In genomic region chr1:223748405-223748772, GRCh38 we compare ENCODE assay signal across 8 cellular contexts. TPM values are rescaled to one million over a fixed set of nuclear protein-coding genes. Genes with fewer than 3 reads are reported as not detected.
DNase-seq lines count a peak whose midpoint lies in the region; ATAC-seq lines count a peak whose summit lies in the region.

No MANE protein-coding gene starts in this region.

- peaks cover 30% of the 10 kb centered on the region for H3K4me1 Mint-ChIP-seq in activated CD8-positive, alpha-beta memory T cell treated with anti-CD3 and anti-CD28 coated beads, Interleukin-2, amount 10 ng/mL, durations not matched to agents 7 days and 5 days
- peaks cover 23% of the 10 kb centered on the region for H3K4me1 Mint-ChIP-seq in activated CD4-positive, alpha-beta memory T cell treated with anti-CD3 and anti-CD28 coated beads for 36 hours (ENCODE audit: low read depth)
- peaks cover 19% of the 10 kb centered on the region for H3K4me1 Mint-ChIP-seq in stimulated activated memory B cell treated with anti-CD40 and anti-IgM and Interleukin-4, amounts not matched to agents 10 μg/mL and 1 μg/mL and 100 μg/mL, for 72 hours

- ATAC-seq in activated CD8-positive, alpha-beta memory T cell treated with anti-CD3 and anti-CD28 coated beads, Interleukin-2, amount 10 ng/mL, durations not matched to agents 7 days and 5 days: peak; percentile 77
- peak; percentile 87 for ATAC-seq in stimulated activated memory B cell treated with anti-CD40 and anti-IgM and Interleukin-4, amounts not matched to agents 10 μg/mL and 1 μg/mL and 100 μg/mL, for 72 hours
- no peak for ATAC-seq in GM18511 (IDR thresholded peaks at IDR 0.05; ENCODE audit: unreplicated experiment)

- CTCF ChIA-PET in activated CD8-positive, alpha-beta memory T cell treated with anti-CD3 and anti-CD28 coated beads, Interleukin-2, amount 10 ng/mL, durations not matched to agents 7 days and 5 days (lab: Charles Lee): interaction anchor here (1.2 to 7.9 kb wide), 14 partner anchors 9 to 55 kb away, joined by 5 to 76 read pairs (median 22); partner anchors contain the start of gene CAPN2
- CTCF ChIA-PET in activated CD4-positive, alpha-beta memory T cell treated with anti-CD3 and anti-CD28 coated beads for 36 hours (lab: Charles Lee): interaction anchor here (0.6 to 8.2 kb wide), 25 partner anchors 8 to 505 kb away, joined by 3 to 189 read pairs (median 9); partner anchors contain the start of gene CAPN2

- H3K4me3 Mint-ChIP-seq in activated CD8-positive, alpha-beta memory T cell treated with anti-CD3 and anti-CD28 coated beads, Interleukin-2, amount 10 ng/mL, durations not matched to agents 7 days and 5 days: peak overlapping the region; percentile 57
- H3K4me3 Mint-ChIP-seq in activated CD4-positive, alpha-beta memory T cell treated with anti-CD3 and anti-CD28 coated beads for 36 hours: peak overlapping the region; percentile 42
- peak overlapping the region; percentile 89 for H3K4me3 Mint-ChIP-seq in stimulated activated memory B cell treated with anti-CD40 and anti-IgM and Interleukin-4, amounts not matched to agents 10 μg/mL and 1 μg/mL and 100 μg/mL, for 72 hours

- POLR2A ChIA-PET in activated CD4-positive, alpha-beta memory T cell treated with anti-CD3 and anti-CD28 coated beads for 36 hours (lab: Charles Lee): interaction anchor here (1.1 to 1.7 kb wide), 3 partner anchors 16 to 97 kb away, joined by 3 to 5 read pairs (median 4); partner anchors contain the start of gene TP53BP2

- peak; percentile 74 for DNase-seq in activated CD8-positive, alpha-beta memory T cell treated with anti-CD3 and anti-CD28 coated beads, Interleukin-2, amount 10 ng/mL, durations not matched to agents 7 days and 5 days
- DNase-seq in activated CD8-positive, alpha-beta memory T cell treated with anti-CD3 and anti-CD28 coated beads, Interleukin-2, amount 50 U/mL, for 48 hours: no peak
- peak; percentile 52 for DNase-seq in activated CD4-positive, alpha-beta memory T cell treated with anti-CD3 and anti-CD28 coated beads for 36 hours
- DNase-seq in hepatic stellate cell (ENCODE audit: low spot score) (peak; percentile 72), amygdala (lab: John Stamatoyannopoulos, UW) (no peak), D341Med (ENCODE audit: low spot score) (no peak)

- peaks cover 64% of the 10 kb centered on the region for H3K36me3 Mint-ChIP-seq in activated CD8-positive, alpha-beta memory T cell treated with anti-CD3 and anti-CD28 coated beads, Interleukin-2, amount 10 ng/mL, durations not matched to agents 7 days and 5 days
- peaks cover 24% of the 10 kb centered on the region for H3K36me3 Mint-ChIP-seq in activated CD4-positive, alpha-beta memory T cell treated with anti-CD3 and anti-CD28 coated beads for 36 hours
- peaks cover 53% of the 10 kb centered on the region for H3K36me3 Mint-ChIP-seq in stimulated activated memory B cell treated with anti-CD40 and anti-IgM and Interleukin-4, amounts not matched to agents 10 μg/mL and 1 μg/mL and 100 μg/mL, for 72 hours

- no peaks in the 10 kb centered on the region for H3K9me3 Mint-ChIP-seq in activated CD8-positive, alpha-beta memory T cell treated with anti-CD3 and anti-CD28 coated beads, Interleukin-2, amount 10 ng/mL, durations not matched to agents 7 days and 5 days (ENCODE audit: low read depth)
- H3K9me3 Mint-ChIP-seq in activated CD4-positive, alpha-beta memory T cell treated with anti-CD3 and anti-CD28 coated beads for 36 hours: no peaks in the 10 kb centered on the region
- H3K9me3 Mint-ChIP-seq in stimulated activated memory B cell treated with anti-CD40 and anti-IgM and Interleukin-4, amounts not matched to agents 10 μg/mL and 1 μg/mL and 100 μg/mL, for 72 hours: no peaks in the 10 kb centered on the region

- peak overlapping the region; percentile 78 for H3K27ac Mint-ChIP-seq in activated CD8-positive, alpha-beta memory T cell treated with anti-CD3 and anti-CD28 coated beads, Interleukin-2, amount 10 ng/mL, durations not matched to agents 7 days and 5 days
- no peak overlapping the region for H3K27ac Mint-ChIP-seq in activated CD4-positive, alpha-beta memory T cell treated with anti-CD3 and anti-CD28 coated beads for 36 hours
- H3K27ac Mint-ChIP-seq in stimulated activated memory B cell treated with anti-CD40 and anti-IgM and Interleukin-4, amounts not matched to agents 10 μg/mL and 1 μg/mL and 100 μg/mL, for 72 hours: peak overlapping the region; percentile 69

- no peaks in the 10 kb centered on the region for H3K27me3 Mint-ChIP-seq in activated CD8-positive, alpha-beta memory T cell treated with anti-CD3 and anti-CD28 coated beads, Interleukin-2, amount 10 ng/mL, durations not matched to agents 7 days and 5 days
- H3K27me3 Mint-ChIP-seq in activated CD4-positive, alpha-beta memory T cell treated with anti-CD3 and anti-CD28 coated beads for 36 hours: no peaks in the 10 kb centered on the region
- H3K27me3 Mint-ChIP-seq in stimulated activated memory B cell treated with anti-CD40 and anti-IgM and Interleukin-4, amounts not matched to agents 10 μg/mL and 1 μg/mL and 100 μg/mL, for 72 hours: no peaks in the 10 kb centered on the region

- intact Hi-C loops in activated CD4-positive, alpha-beta memory T cell treated with anti-CD3 and anti-CD28 coated beads for 36 hours (cut with micrococcal nuclease): no loop called here

RNA-seq across cellular contexts. Expression of gene CAPN2, which starts 36.0 kb away (rescaled TPM):
- 100 to 1,000 TPM; 183 to 255 TPM for total RNA-seq in activated CD8-positive, alpha-beta memory T cell treated with anti-CD3 and anti-CD28 coated beads, Interleukin-2, amount 10 ng/mL, durations not matched to agents 7 days and 5 days
- total RNA-seq in activated CD4-positive, alpha-beta memory T cell treated with anti-CD3 and anti-CD28 coated beads for 36 hours: 10 to 100 TPM; 61.2 to 64.5 TPM

Comparison
In these comparisons a context has a peak if more than half of its experiments do, and no peak if none do; other contexts are left out.
1. DNase-seq: peak in activated CD8-positive, alpha-beta memory T cell treated with anti-CD3 and anti-CD28 coated beads, Interleukin-2, amount 10 ng/mL, durations not matched to agents 7 days and 5 days (single experiment), activated CD4-positive, alpha-beta memory T cell treated with anti-CD3 and anti-CD28 coated beads for 36 hours (single experiment) and hepatic stellate cell (single experiment); none in activated CD8-positive, alpha-beta memory T cell treated with anti-CD3 and anti-CD28 coated beads, Interleukin-2, amount 50 U/mL, for 48 hours (single experiment), amygdala (0 of 56) and D341Med (single experiment).
2. Peak in every context shown above with its lines, with median percentiles within 50 percentile points of each other: H3K4me3 Mint-ChIP-seq.